1 cellular context compared by ENCODE assay signal in the genomic region with DNA sequence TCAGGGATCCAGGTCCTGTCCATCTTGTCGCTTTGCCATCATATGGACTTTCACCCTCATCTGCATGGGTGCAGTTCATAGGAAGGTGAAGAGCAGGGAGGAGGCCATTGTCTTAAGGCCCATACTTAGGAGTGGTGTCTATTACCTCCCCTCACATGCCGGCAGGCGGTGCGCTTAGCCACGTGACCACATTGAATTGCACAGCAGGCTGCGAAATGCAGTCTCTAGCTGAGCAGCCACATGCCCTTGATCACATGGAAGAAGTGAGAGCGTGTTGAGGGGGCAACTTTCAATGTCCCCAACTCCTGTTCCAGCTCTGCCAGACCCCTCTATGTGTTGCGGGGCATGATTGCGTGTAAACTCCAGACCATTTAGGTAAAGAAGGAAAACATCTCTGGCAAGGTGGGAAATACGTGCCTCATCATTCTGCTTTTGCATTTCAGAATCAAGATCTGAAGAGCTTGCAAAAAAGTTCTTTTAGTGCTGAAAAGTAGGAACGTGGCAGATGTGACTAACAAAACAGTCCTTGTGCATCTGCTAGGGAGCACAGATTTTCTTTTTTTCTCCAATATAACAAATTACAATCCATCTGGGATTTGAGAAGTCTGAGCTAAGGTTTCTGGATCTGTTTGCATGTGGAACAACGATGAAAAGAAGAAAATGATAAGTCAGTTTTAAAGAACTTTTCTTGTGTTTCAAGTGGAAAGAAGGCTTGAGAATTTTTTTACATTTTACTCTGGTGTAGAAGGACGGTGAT.
TF ChIP-seq lines count a peak whose summit lies in the region.

No MANE protein-coding gene starts in this region.

TF ChIP-seq in K562, 482 proteins besides CTCF, POLR2A, EP300 and RAD21 (continued from another document and continues in another):
- TF ChIP-seq, protein P1, sequence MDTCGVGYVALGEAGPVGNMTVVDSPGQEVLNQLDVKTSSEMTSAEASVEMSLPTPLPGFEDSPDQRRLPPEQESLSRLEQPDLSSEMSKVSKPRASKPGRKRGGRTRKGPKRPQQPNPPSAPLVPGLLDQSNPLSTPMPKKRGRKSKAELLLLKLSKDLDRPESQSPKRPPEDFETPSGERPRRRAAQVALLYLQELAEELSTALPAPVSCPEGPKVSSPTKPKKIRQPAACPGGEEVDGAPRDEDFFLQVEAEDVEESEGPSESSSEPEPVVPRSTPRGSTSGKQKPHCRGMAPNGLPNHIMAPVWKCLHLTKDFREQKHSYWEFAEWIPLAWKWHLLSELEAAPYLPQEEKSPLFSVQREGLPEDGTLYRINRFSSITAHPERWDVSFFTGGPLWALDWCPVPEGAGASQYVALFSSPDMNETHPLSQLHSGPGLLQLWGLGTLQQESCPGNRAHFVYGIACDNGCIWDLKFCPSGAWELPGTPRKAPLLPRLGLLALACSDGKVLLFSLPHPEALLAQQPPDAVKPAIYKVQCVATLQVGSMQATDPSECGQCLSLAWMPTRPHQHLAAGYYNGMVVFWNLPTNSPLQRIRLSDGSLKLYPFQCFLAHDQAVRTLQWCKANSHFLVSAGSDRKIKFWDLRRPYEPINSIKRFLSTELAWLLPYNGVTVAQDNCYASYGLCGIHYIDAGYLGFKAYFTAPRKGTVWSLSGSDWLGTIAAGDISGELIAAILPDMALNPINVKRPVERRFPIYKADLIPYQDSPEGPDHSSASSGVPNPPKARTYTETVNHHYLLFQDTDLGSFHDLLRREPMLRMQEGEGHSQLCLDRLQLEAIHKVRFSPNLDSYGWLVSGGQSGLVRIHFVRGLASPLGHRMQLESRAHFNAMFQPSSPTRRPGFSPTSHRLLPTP (IDR thresholded peaks at IDR 0.05; ENCODE audit: borderline replicate concordance, extremely low read depth, insufficient read length): no peak
- no peak for TF ChIP-seq ZBTB17 (CRISPR knock-in tag; IDR thresholded peaks at IDR 0.05)
- peak; percentile 34; the same call in 1 of the 2 replicates for TF ChIP-seq BHLHE40 (IDR thresholded peaks at IDR 0.05; ENCODE audit: low read length)
- TF ChIP-seq POU5F1 (IDR thresholded peaks at IDR 0.05; ENCODE audit: borderline replicate concordance, low read depth, low read length, partially characterized antibody): no peak
- no peak for TF ChIP-seq ZNF134 (CRISPR knock-in tag; conservative IDR thresholded peaks at IDR 0.05)
- no peak for TF ChIP-seq ZNF408 (CRISPR knock-in tag; IDR thresholded peaks at IDR 0.05; ENCODE audit: low read depth)
- TF ChIP-seq, protein P2, sequence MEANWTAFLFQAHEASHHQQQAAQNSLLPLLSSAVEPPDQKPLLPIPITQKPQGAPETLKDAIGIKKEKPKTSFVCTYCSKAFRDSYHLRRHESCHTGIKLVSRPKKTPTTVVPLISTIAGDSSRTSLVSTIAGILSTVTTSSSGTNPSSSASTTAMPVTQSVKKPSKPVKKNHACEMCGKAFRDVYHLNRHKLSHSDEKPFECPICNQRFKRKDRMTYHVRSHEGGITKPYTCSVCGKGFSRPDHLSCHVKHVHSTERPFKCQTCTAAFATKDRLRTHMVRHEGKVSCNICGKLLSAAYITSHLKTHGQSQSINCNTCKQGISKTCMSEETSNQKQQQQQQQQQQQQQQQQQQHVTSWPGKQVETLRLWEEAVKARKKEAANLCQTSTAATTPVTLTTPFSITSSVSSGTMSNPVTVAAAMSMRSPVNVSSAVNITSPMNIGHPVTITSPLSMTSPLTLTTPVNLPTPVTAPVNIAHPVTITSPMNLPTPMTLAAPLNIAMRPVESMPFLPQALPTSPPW (CRISPR knock-in tag; IDR thresholded peaks at IDR 0.05): no peak
- no peak for TF ChIP-seq JUN (IDR thresholded peaks at IDR 0.05; ENCODE audit: borderline replicate concordance, low read depth, low read length)
- no peak for TF ChIP-seq JUN (CRISPR knock-in tag; IDR thresholded peaks at IDR 0.05; ENCODE audit: borderline replicate concordance)
- no peak for TF ChIP-seq MEF2A (IDR thresholded peaks at IDR 0.05; ENCODE audit: control insufficient read depth, low read depth, low read length)
- no peak for TF ChIP-seq SIN3B (IDR thresholded peaks at IDR 0.05; ENCODE audit: low read depth)
- TF ChIP-seq, protein P3, sequence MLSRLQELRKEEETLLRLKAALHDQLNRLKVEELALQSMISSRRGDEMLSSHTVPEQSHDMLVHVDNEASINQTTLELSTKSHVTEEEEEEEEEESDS (CRISPR knock-in tag; IDR thresholded peaks at IDR 0.05): no peak
- TF ChIP-seq ASH1L (IDR thresholded peaks at IDR 0.05; ENCODE audit: borderline replicate concordance, low read depth, partially characterized antibody): no peak
- TF ChIP-seq, protein P4, sequence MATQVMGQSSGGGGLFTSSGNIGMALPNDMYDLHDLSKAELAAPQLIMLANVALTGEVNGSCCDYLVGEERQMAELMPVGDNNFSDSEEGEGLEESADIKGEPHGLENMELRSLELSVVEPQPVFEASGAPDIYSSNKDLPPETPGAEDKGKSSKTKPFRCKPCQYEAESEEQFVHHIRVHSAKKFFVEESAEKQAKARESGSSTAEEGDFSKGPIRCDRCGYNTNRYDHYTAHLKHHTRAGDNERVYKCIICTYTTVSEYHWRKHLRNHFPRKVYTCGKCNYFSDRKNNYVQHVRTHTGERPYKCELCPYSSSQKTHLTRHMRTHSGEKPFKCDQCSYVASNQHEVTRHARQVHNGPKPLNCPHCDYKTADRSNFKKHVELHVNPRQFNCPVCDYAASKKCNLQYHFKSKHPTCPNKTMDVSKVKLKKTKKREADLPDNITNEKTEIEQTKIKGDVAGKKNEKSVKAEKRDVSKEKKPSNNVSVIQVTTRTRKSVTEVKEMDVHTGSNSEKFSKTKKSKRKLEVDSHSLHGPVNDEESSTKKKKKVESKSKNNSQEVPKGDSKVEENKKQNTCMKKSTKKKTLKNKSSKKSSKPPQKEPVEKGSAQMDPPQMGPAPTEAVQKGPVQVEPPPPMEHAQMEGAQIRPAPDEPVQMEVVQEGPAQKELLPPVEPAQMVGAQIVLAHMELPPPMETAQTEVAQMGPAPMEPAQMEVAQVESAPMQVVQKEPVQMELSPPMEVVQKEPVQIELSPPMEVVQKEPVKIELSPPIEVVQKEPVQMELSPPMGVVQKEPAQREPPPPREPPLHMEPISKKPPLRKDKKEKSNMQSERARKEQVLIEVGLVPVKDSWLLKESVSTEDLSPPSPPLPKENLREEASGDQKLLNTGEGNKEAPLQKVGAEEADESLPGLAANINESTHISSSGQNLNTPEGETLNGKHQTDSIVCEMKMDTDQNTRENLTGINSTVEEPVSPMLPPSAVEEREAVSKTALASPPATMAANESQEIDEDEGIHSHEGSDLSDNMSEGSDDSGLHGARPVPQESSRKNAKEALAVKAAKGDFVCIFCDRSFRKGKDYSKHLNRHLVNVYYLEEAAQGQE (CRISPR knock-in tag; IDR thresholded peaks at IDR 0.05; ENCODE audit: low read depth): no peak
- no peak for TF ChIP-seq HLTF (IDR thresholded peaks at IDR 0.05)
- TF ChIP-seq, protein P5, sequence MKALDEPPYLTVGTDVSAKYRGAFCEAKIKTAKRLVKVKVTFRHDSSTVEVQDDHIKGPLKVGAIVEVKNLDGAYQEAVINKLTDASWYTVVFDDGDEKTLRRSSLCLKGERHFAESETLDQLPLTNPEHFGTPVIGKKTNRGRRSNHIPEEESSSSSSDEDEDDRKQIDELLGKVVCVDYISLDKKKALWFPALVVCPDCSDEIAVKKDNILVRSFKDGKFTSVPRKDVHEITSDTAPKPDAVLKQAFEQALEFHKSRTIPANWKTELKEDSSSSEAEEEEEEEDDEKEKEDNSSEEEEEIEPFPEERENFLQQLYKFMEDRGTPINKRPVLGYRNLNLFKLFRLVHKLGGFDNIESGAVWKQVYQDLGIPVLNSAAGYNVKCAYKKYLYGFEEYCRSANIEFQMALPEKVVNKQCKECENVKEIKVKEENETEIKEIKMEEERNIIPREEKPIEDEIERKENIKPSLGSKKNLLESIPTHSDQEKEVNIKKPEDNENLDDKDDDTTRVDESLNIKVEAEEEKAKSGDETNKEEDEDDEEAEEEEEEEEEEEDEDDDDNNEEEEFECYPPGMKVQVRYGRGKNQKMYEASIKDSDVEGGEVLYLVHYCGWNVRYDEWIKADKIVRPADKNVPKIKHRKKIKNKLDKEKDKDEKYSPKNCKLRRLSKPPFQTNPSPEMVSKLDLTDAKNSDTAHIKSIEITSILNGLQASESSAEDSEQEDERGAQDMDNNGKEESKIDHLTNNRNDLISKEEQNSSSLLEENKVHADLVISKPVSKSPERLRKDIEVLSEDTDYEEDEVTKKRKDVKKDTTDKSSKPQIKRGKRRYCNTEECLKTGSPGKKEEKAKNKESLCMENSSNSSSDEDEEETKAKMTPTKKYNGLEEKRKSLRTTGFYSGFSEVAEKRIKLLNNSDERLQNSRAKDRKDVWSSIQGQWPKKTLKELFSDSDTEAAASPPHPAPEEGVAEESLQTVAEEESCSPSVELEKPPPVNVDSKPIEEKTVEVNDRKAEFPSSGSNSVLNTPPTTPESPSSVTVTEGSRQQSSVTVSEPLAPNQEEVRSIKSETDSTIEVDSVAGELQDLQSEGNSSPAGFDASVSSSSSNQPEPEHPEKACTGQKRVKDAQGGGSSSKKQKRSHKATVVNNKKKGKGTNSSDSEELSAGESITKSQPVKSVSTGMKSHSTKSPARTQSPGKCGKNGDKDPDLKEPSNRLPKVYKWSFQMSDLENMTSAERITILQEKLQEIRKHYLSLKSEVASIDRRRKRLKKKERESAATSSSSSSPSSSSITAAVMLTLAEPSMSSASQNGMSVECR (CRISPR knock-in tag; IDR thresholded peaks at IDR 0.05): no peak
- peak in 1 of 2 experiments; percentile 19; a peak in 1 of 3 replicates for TF ChIP-seq CBX3 (IDR thresholded peaks at IDR 0.05; ENCODE audit: borderline replicate concordance in 1 of 2, low read length in 2 of 2)
- TF ChIP-seq COPS2 (conservative IDR thresholded peaks at IDR 0.05): no peak
- no peak for TF ChIP-seq ARID1B (IDR thresholded peaks at IDR 0.05)
- TF ChIP-seq ATF7 (IDR thresholded peaks at IDR 0.05): no peak
- TF ChIP-seq, protein P6, sequence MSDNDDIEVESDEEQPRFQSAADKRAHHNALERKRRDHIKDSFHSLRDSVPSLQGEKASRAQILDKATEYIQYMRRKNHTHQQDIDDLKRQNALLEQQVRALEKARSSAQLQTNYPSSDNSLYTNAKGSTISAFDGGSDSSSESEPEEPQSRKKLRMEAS (CRISPR knock-in tag; IDR thresholded peaks at IDR 0.05): peak; percentile 67
- no peak for TF ChIP-seq SIX5 (IDR thresholded peaks at IDR 0.05; ENCODE audit: borderline replicate concordance in 1 of 2, insufficient read depth in 1 of 2, low read depth in 1 of 2, low read length in 2 of 2)
- no peak for TF ChIP-seq FOXK1 (CRISPR knock-in tag; IDR thresholded peaks at IDR 0.05; ENCODE audit: borderline replicate concordance)
- no peak for TF ChIP-seq POLR2B (IDR thresholded peaks at IDR 0.05; ENCODE audit: low read depth, partially characterized antibody)
- TF ChIP-seq CBFA2T2 (conservative IDR thresholded peaks at IDR 0.05): 0 out of 2 replicates have a peak, but pooled peaks have one; percentile 19
- TF ChIP-seq, protein P7, sequence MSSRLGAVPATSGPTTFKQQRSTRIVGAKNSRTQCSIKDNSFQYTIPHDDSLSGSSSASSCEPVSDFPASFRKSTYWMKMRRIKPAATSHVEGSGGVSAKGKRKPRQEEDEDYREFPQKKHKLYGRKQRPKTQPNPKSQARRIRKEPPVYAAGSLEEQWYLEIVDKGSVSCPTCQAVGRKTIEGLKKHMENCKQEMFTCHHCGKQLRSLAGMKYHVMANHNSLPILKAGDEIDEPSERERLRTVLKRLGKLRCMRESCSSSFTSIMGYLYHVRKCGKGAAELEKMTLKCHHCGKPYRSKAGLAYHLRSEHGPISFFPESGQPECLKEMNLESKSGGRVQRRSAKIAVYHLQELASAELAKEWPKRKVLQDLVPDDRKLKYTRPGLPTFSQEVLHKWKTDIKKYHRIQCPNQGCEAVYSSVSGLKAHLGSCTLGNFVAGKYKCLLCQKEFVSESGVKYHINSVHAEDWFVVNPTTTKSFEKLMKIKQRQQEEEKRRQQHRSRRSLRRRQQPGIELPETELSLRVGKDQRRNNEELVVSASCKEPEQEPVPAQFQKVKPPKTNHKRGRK (tag; IDR thresholded peaks at IDR 0.05): no peak
- TF ChIP-seq HNRNPK (IDR thresholded peaks at IDR 0.05; ENCODE audit: low read depth, low read length, poor library complexity, severe bottlenecking): no peak
- no peak for TF ChIP-seq SP1 (CRISPR knock-in tag; IDR thresholded peaks at IDR 0.05)
- TF ChIP-seq CHD2 (IDR thresholded peaks at IDR 0.05; ENCODE audit: low read depth, low read length): no peak
- no peak for TF ChIP-seq NELFE (IDR thresholded peaks at IDR 0.05; ENCODE audit: insufficient read depth, insufficient read length)
- peak; percentile 64 for TF ChIP-seq L3MBTL2 (IDR thresholded peaks at IDR 0.05)
- TF ChIP-seq, protein P8, sequence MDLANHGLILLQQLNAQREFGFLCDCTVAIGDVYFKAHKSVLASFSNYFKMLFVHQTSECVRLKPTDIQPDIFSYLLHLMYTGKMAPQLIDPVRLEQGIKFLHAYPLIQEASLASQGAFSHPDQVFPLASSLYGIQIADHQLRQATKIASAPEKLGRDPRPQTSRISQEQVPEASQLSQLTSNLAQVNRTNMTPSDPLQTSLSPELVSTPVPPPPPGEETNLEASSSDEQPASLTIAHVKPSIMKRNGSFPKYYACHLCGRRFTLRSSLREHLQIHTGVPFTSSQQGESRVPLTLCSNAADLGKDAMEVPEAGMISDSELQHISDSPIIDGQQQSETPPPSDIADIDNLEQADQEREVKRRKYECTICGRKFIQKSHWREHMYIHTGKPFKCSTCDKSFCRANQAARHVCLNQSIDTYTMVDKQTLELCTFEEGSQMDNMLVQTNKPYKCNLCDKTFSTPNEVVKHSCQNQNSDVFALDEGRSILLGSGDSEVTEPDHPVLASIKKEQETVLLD (IDR thresholded peaks at IDR 0.05): no peak
- no peak for TF ChIP-seq MXI1 (IDR thresholded peaks at IDR 0.05; ENCODE audit: low read depth, low read length)
- TF ChIP-seq ZC3H4 (CRISPR knock-in tag; IDR thresholded peaks at IDR 0.05; ENCODE audit: borderline replicate concordance): no peak
